ENCODE assay signal across 8 cellular contexts in the genomic region with DNA sequence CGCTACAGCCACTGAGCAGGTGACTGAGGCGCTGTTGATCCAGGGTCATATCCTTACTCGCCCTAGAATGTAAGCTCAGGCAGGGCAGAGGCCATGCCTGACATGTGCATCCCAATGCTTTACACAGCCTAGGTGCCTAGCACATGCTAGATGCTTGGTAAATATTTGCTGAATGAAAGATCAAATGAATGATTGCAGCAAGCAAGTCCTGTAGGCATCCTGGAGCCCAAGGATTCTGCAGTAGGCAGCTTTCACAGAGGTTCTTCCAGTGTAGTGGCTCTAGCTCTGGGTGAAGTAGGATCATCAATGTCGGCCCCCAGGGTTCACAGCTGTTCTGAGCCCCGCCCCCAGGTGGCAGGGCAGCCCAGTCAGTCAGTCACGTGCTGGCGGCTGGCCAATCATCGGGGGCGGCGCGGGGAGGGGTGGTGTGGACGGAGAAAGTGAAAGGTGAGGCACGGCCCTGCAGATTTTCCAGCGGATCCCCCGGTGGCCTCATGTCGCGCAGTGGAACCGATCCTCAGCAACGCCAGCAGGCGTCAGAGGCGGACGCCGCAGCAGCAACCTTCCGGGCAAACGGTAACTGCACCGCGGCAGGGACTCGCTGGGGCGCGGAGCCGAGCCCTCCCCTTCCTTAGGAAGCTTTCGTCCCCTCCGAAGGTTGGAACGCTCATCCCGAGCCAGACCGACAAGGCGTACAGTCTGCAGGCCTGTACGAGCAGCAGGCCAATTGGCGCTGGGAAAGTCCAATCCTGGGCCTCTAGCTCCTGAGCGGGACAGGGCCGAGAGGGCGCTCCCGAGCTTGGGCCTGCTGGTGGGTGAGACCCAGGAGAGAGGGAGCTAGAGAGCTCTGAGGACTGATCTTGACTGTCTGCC. TPM values are rescaled to one million over a fixed set of nuclear protein-coding genes. Genes with fewer than 3 reads are reported as not detected.
DNase-seq lines count a peak whose midpoint lies in the region; TF ChIP-seq lines count a peak whose summit lies in the region.

Gene GALT, plus strand, starts transcription at position 465 of the 873 bp plus-strand sequence. Its CDS starts 30 bp downstream, at position 495.

- TF ChIP-seq EP300 in stomach (IDR thresholded peaks at IDR 0.05): no peak

- H3K4me2 ChIP-seq in Loucy (ENCODE audit: low read depth, low read length, poor library complexity, severe bottlenecking): peak within 1 kb of the TSS; percentile 85

- H3K4me1 ChIP-seq in Loucy (ENCODE audit: insufficient read depth, low read length, poor library complexity, severe bottlenecking): peaks cover 23% of the 10 kb centered on the region
- peaks cover 25 to 42% (median 33%) of the 10 kb centered on the region in 4 donors for H3K4me1 ChIP-seq in stomach

- H4K20me1 ChIP-seq in Loucy (ENCODE audit: insufficient read depth, low read length, poor library complexity, severe bottlenecking): peaks cover 16% of the 10 kb centered on the region

- H3K4me3 ChIP-seq in H7 (ENCODE audit: insufficient read depth, low read depth, low read length) (peak within 1 kb of the TSS; percentile 80), Loucy (ENCODE audit: low read length, poor library complexity, severe bottlenecking) (peak within 1 kb of the TSS; percentile 85), stomach (peak within 1 kb of the TSS; percentile 63 to 77 (median 66))

- peaks cover 24% of the 10 kb centered on the region for H3K79me2 ChIP-seq in Loucy (ENCODE audit: insufficient read depth, low read length)

- in situ Hi-C loops in G401 (cut with HindIII; ENCODE audit: low sequenced_read_pairs): no loop called here

- peak; percentile 72 for TF ChIP-seq CTCF in Loucy (conservative IDR thresholded peaks at IDR 0.05; ENCODE audit: low read length)
- peak; percentile 53 for TF ChIP-seq CTCF in neural crest cell (conservative IDR thresholded peaks at IDR 0.05)
- TF ChIP-seq CTCF in stomach (IDR thresholded peaks at IDR 0.05): peak in 4 of 7 experiments; percentile 21 to 40 (median 32)

- DNase-seq in G401 (ENCODE audit: low spot score) (peak; percentile 85), H7 (peak; percentile 99), SHP77 (lab: John Stamatoyannopoulos, UW) (peak; percentile 75 to 77), activated gamma-delta T cell (lab: John Stamatoyannopoulos, UW) (peak; percentile 96), fibroblast of the conjunctiva (ENCODE audit: low read depth) (peak; percentile 65), neural crest cell (ENCODE audit: low read depth, low spot score) (peak; percentile 93), stomach (peak; percentile 96)

- peak within 1 kb of the TSS; percentile 79 to 91 (median 84) for H3K27ac ChIP-seq in stomach

- peaks cover under 1% of the 10 kb centered on the region for H3K9me3 Mint-ChIP-seq in neural crest cell

- peak within 1 kb of the TSS; percentile 94 for H2AFZ ChIP-seq in Loucy (ENCODE audit: low read length)

- no peak for TF ChIP-seq POLR2A in stomach (IDR thresholded peaks at IDR 0.05)

- no peaks in the 10 kb centered on the region for H3F3A ChIP-seq in Loucy (ENCODE audit: low read depth)

- intact Hi-C loops in stomach (cut with DNase I; ENCODE audit: low total_unique reads): no loop called here

- H3K27ac Mint-ChIP-seq in neural crest cell (ENCODE audit: unreplicated experiment): peak within 1 kb of the TSS; percentile 71

- peaks cover 10% of the 10 kb centered on the region for H3K36me3 Mint-ChIP-seq in neural crest cell (ENCODE audit: low read depth)

- H3K9ac ChIP-seq in Loucy (ENCODE audit: low read depth, low read length, poor library complexity, severe bottlenecking): peak within 1 kb of the TSS; percentile 81

- peaks cover 15% of the 10 kb centered on the region for H3K36me3 ChIP-seq in H7 (replicated peaks; ENCODE audit: control insufficient read depth, insufficient read depth, low read length)
- H3K36me3 ChIP-seq in Loucy (ENCODE audit: insufficient read depth, low read length): peaks cover 10% of the 10 kb centered on the region; the same call in 1 of the 2 replicates
- H3K36me3 ChIP-seq in stomach: peaks cover 14 to 25% (median 22%) of the 10 kb centered on the region in 4 donors

- peaks cover 40% of the 10 kb centered on the region for H3K4me1 Mint-ChIP-seq in neural crest cell

- peak within 1 kb of the TSS; percentile 95 for H3K4me3 Mint-ChIP-seq in neural crest cell

- H3K9me2 ChIP-seq in Loucy (replicated peaks; ENCODE audit: low read depth, low read length): no peaks in the 10 kb centered on the region

- no peaks in the 10 kb centered on the region for H3K27me3 Mint-ChIP-seq in neural crest cell (ENCODE audit: low read depth)

- H3K9me3 ChIP-seq in Loucy (ENCODE audit: insufficient read depth, low read depth, low read length) (no peaks in the 10 kb centered on the region), stomach (no peaks in the 10 kb centered on the region)

- H3K27me3 ChIP-seq in H7 (ENCODE audit: control insufficient read depth, insufficient read depth, low read length): no peaks in the 10 kb centered on the region
- H3K27me3 ChIP-seq in Loucy (ENCODE audit: insufficient read depth, low read length, poor library complexity, severe bottlenecking): no peaks in the 10 kb centered on the region
- no peaks in the 10 kb centered on the region for H3K27me3 ChIP-seq in stomach

- 4 to 5% (median 5%) methylated on average over 35 to 43 of the region's 43 CpGs for WGBS in stomach, 5 donors

RNA-seq across cellular contexts. Expression of gene GALT, which starts in this region (rescaled TPM):
- 41.6 and 51.2 TPM in 2 replicates for total RNA-seq in G401 (2014; rRNA removed; shearing (Covaris generic))
- 33.5 and 42.0 TPM in 2 replicates for total RNA-seq in H7 (2014; rRNA removed; shearing (Covaris generic))
- total RNA-seq in neural crest cell: 51.8 and 58.0 TPM in 2 replicates
- total RNA-seq in stomach: 100 to 1,000 TPM in 2 of 5 donors, 10 to 100 TPM in 3; 28.8 to 148 (median 87.8) TPM
- 10 to 100 TPM; 17.4 to 33.1 (median 20.5) TPM for polyA plus RNA-seq in stomach

Comparison
In these comparisons a context has a peak if more than half of its experiments do, and no peak if none do; other contexts are left out.
1. Peak in every context shown above with its lines: DNase-seq, H3K4me3 ChIP-seq and H3K27ac ChIP-seq.